ENCODE assay signal across 10 cellular contexts in the genomic region with DNA sequence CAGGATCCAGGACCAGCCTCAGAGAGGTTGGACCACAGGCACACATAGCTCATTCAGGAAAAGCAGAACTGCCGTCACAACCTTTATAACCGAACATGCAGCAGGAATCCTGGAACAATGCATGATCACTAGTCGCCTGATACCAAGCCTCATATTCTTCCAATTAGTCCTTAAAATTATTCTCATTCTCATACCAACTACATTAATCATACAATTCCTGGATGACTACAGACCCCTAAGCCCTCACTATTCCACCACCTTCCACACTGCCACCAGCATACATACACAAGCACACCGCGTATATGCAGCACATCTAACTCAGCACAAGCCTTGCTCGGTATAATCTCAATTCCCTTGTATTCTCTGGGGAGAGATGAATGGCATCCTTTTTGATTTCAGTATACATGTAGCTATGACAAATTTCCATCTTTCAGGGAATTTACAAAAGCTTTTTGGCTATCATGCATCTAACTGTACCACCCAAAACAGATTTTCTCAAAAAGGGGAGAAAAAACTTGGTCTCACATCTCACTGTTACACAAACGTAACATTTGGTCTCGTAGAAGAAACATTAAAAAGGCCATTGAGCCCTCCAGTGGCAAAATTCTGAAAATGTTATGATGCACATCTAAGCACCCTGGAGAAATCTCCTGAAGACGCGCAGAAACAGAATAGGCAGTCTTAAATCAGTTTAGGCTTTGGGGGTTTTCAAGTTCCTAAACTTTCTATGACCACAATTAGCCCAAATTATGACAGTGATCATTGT. TPM values are rescaled to one million over a fixed set of nuclear protein-coding genes. Genes with fewer than 3 reads are reported as not detected.
DNase-seq lines count a peak whose midpoint lies in the region; ATAC-seq, FAIRE-seq and TF ChIP-seq lines count a peak whose summit lies in the region.
"Had no signal": no experiment of that assay in that cellular context is flagged by ENCODE, and none has a peak within 500 bp of the region (broad histone marks: within the 10 kb centered on the region; RNA-seq: fewer than 3 reads in every experiment).

No MANE protein-coding gene starts in this region.

- no peak for TF ChIP-seq POLR2A in gastroesophageal sphincter (IDR thresholded peaks at IDR 0.05)

- DNase-seq in ELR (ENCODE audit: low read depth) = peak; percentile 47
- DNase-seq in Kasumi-1 (lab: John Stamatoyannopoulos, UW) = peak; percentile 33 to 37
- peak; percentile 29 for DNase-seq in bronchial epithelial cell (ENCODE audit: low read depth)
- no peak for DNase-seq in osteoblast (ENCODE audit: insufficient read length, low spot score, missing footprints)
- no peak for DNase-seq in stimulated activated naive B cell treated with anti-CD40 and anti-IgM and Interleukin-4, amounts not matched to agents 10 μg/mL and 1 μg/mL and 100 μg/mL, for 72 hours
- no peak for DNase-seq in activated gamma-delta T cell (lab: John Stamatoyannopoulos, UW)

- H3K27me3 ChIP-seq in bronchial epithelial cell (ENCODE audit: control insufficient read depth, insufficient read depth, low read length) = no peaks in the 10 kb centered on the region
- no peaks in the 10 kb centered on the region for H3K27me3 ChIP-seq in osteoblast (ENCODE audit: insufficient read depth, low read length)
- H3K27me3 ChIP-seq in gastroesophageal sphincter = no peaks in the 10 kb centered on the region

- no peak overlapping the region for H3K27ac Mint-ChIP-seq in stimulated activated naive B cell treated with anti-CD40 and anti-IgM and Interleukin-4, amounts not matched to agents 10 μg/mL and 1 μg/mL and 100 μg/mL, for 72 hours
- H3K27ac Mint-ChIP-seq: T-helper 1 cell treated with Interleukin-12 subunit alpha and Interleukin-12 subunit beta and Interleukin-4 antibody, amounts not matched to agents 30 μg/mL and 1 μg/mL, for 36 hours had no signal

- H3K9me3 ChIP-seq in osteoblast (ENCODE audit: low read depth, low read length) (no peaks in the 10 kb centered on the region), gastroesophageal sphincter (no peaks in the 10 kb centered on the region)

- H3K4me1 ChIP-seq in osteoblast (ENCODE audit: insufficient read depth, low read length) (peaks cover 5% of the 10 kb centered on the region), gastroesophageal sphincter (no peaks in the 10 kb centered on the region)

- no peaks in the 10 kb centered on the region for H4K20me1 ChIP-seq in osteoblast (ENCODE audit: insufficient read depth, low read length)

- FAIRE-seq in bronchial epithelial cell (lab: Jason Lieb, UNC) = no peak

- H3K4me3 Mint-ChIP-seq in stimulated activated naive B cell treated with anti-CD40 and anti-IgM and Interleukin-4, amounts not matched to agents 10 μg/mL and 1 μg/mL and 100 μg/mL, for 72 hours = no peak overlapping the region
- H3K4me3 Mint-ChIP-seq: central memory CD8-positive, alpha-beta T cell; T-helper 1 cell treated with Interleukin-12 subunit alpha and Interleukin-12 subunit beta and Interleukin-4 antibody, amounts not matched to agents 30 μg/mL and 1 μg/mL, for 36 hours had no signal

- no peak for TF ChIP-seq EP300 in gastroesophageal sphincter (IDR thresholded peaks at IDR 0.05)

- H3K79me2 ChIP-seq in osteoblast (ENCODE audit: insufficient read depth, low read length) = no peaks in the 10 kb centered on the region

- H3K36me3 Mint-ChIP-seq in stimulated activated naive B cell treated with anti-CD40 and anti-IgM and Interleukin-4, amounts not matched to agents 10 μg/mL and 1 μg/mL and 100 μg/mL, for 72 hours = no peaks in the 10 kb centered on the region

- ATAC-seq in stimulated activated naive B cell treated with anti-CD40 and anti-IgM and Interleukin-4, amounts not matched to agents 10 μg/mL and 1 μg/mL and 100 μg/mL, for 72 hours (replicated peaks) = no peak
- no peak for ATAC-seq in HG02798 (IDR thresholded peaks at IDR 0.05; ENCODE audit: poor library complexity, unreplicated experiment)
- ATAC-seq in gastroesophageal sphincter = no peak

- WGBS in gastroesophageal sphincter (ENCODE audit: low coverage in 1 of 2), 2 donors = 55 to 63% methylated on average over 10 of the region's 10 CpGs

- peak overlapping the region; percentile 45 for H2AFZ ChIP-seq in osteoblast (ENCODE audit: low read length)

- peaks cover 0 to 3% of the 10 kb centered on the region in 2 donors for H3K9me3 Mint-ChIP-seq in stimulated activated naive B cell treated with anti-CD40 and anti-IgM and Interleukin-4, amounts not matched to agents 10 μg/mL and 1 μg/mL and 100 μg/mL, for 72 hours
- H3K9me3 Mint-ChIP-seq: T-helper 1 cell treated with Interleukin-12 subunit alpha and Interleukin-12 subunit beta and Interleukin-4 antibody, amounts not matched to agents 30 μg/mL and 1 μg/mL, for 36 hours had no signal

- H3K4me3 ChIP-seq in bronchial epithelial cell (ENCODE audit: low read depth, low read length) (no peak overlapping the region), osteoblast (ENCODE audit: insufficient read depth, low read length) (peak overlapping the region; percentile 8), gastroesophageal sphincter (no peak overlapping the region)

- peaks cover 6 to 16% of the 10 kb centered on the region in 2 donors for H3K27me3 Mint-ChIP-seq in stimulated activated naive B cell treated with anti-CD40 and anti-IgM and Interleukin-4, amounts not matched to agents 10 μg/mL and 1 μg/mL and 100 μg/mL, for 72 hours
- H3K27me3 Mint-ChIP-seq: central memory CD8-positive, alpha-beta T cell had no signal

- H3K36me3 ChIP-seq in bronchial epithelial cell (ENCODE audit: control insufficient read depth, insufficient read depth, low read length) = no peaks in the 10 kb centered on the region
- H3K36me3 ChIP-seq in osteoblast (ENCODE audit: insufficient read depth, low read length) = no peaks in the 10 kb centered on the region
- no peaks in the 10 kb centered on the region for H3K36me3 ChIP-seq in gastroesophageal sphincter

- H3K27ac ChIP-seq in osteoblast (ENCODE audit: low read depth, low read length) (no peak overlapping the region), gastroesophageal sphincter (no peak overlapping the region)

- peak; percentile 9 for TF ChIP-seq CTCF in bronchial epithelial cell (IDR thresholded peaks at IDR 0.05; ENCODE audit: insufficient read depth, low read length, severe bottlenecking)
- peak; percentile 50 for TF ChIP-seq CTCF in osteoblast (IDR thresholded peaks at IDR 0.05; ENCODE audit: extremely low read depth, low read depth, low read length)
- TF ChIP-seq CTCF in gastroesophageal sphincter (IDR thresholded peaks at IDR 0.05) = peak in 1 of 4 experiments; percentile 23

- peak overlapping the region; percentile 72 for H3K4me2 ChIP-seq in osteoblast (ENCODE audit: insufficient read depth, low read length)

- H3K4me1 Mint-ChIP-seq in stimulated activated naive B cell treated with anti-CD40 and anti-IgM and Interleukin-4, amounts not matched to agents 10 μg/mL and 1 μg/mL and 100 μg/mL, for 72 hours = peaks cover 6 to 10% of the 10 kb centered on the region in 2 donors
- H3K4me1 Mint-ChIP-seq: central memory CD8-positive, alpha-beta T cell had no signal

RNA-seq across cellular contexts. Expression of a gene that starts 46.2 kb away (rescaled TPM):
- total RNA-seq in bronchial epithelial cell (17.9 and 26.0 TPM in 2 replicates), osteoblast (5.8 and 6.8 TPM in 2 replicates), gastroesophageal sphincter (10 to 100 TPM; 13.5 to 57.6 (median 21.9) TPM)

Comparison
In these comparisons a context has a peak if more than half of its experiments do, and no peak if none do; other contexts are left out.
1. DNase-seq: peak in ELR (single experiment), Kasumi-1 (2 of 2) and bronchial epithelial cell (single experiment); none in osteoblast (single experiment), stimulated activated naive B cell treated with anti-CD40 and anti-IgM and Interleukin-4, amounts not matched to agents 10 μg/mL and 1 μg/mL and 100 μg/mL, for 72 hours (single experiment) and activated gamma-delta T cell (single experiment).